Comparison of ENCODE assay signal across 8 cellular contexts in the genomic region with DNA sequence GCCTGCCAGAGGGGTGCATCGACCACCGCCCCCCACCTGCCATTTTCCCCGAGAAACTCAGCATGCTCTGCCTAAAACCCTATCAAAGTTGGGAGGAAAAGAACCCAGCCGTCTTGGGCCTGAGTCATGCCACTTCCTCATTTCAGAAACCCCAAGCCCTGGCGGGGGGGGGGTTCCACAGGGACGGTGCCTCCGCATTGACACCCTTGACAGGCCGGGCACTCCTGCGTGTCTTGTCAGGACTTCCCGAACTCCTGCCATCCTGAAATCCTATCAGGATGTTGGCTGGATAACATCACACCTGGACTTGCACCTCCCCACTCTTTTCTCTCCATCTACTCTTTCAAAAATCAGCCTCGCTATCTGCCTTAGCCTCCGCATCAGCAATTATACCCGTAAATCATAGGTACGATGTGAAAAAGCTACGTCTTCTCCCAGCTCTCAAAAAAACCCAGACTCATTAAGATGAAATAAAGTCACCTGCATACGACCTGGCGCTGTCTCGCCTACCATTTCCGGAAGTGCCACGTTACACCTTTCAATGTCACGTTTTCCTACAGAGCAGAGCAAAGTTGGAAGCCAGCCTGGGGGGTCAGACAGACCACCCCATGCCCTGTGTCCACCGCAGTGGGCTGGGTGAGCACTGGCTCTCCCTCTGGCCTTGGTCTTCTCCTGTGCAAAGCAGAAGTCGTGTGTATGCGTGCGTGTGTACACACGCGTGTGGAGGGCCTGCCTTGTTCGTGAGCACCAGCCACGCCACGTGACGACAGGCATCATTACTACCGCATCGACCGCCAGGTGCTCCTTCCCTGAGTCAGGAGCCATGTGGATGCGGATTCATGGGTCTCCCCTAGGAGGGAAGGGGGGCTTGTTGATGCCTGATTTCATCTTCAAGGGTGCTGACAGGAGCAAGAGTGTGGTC.
DNase-seq lines count a peak whose midpoint lies in the region; ATAC-seq and TF ChIP-seq lines count a peak whose summit lies in the region.

No MANE protein-coding gene starts in this region.

- no peak overlapping the region for H3K4me3 ChIP-seq in GM12865 (ENCODE audit: low read depth, low read length)
- no peak overlapping the region for H3K4me3 ChIP-seq in RWPE2 (ENCODE audit: severe bottlenecking)

- H3K27ac Mint-ChIP-seq in activated naive CD4-positive, alpha-beta T cell treated with anti-CD3 and anti-CD28 coated beads, Interleukin-2, amount 10 ng/mL, durations not matched to agents 7 days and 5 days: peak overlapping the region; percentile 72

- TF ChIP-seq CTCF in GM12865 (IDR thresholded peaks at IDR 0.05; ENCODE audit: insufficient read depth, low read depth, low read length, missing control alignments) (no peak), RWPE2 (IDR thresholded peaks at IDR 0.05; ENCODE audit: poor library complexity, severe bottlenecking) (no peak)

- no peaks in the 10 kb centered on the region for H3K9me3 ChIP-seq in RWPE2 (ENCODE audit: severe bottlenecking)

- no peak overlapping the region for H3K4me3 Mint-ChIP-seq in activated naive CD4-positive, alpha-beta T cell treated with anti-CD3 and anti-CD28 coated beads, Interleukin-2, amount 10 ng/mL, durations not matched to agents 7 days and 5 days

- DNase-seq in GM12865 (ENCODE audit: low read depth): peak; percentile 71
- peak; percentile 89 for DNase-seq in RWPE2 (ENCODE audit: low spot score)
- peak; percentile 60 for DNase-seq in activated naive CD4-positive, alpha-beta T cell treated with anti-CD3 and anti-CD28 coated beads, Interleukin-2, amount 10 ng/mL, durations not matched to agents 7 days and 5 days
- peak; percentile 72 for DNase-seq in hepatic stellate cell (ENCODE audit: low spot score)
- peak; percentile 56 to 63 for DNase-seq in stimulated activated CD4-positive, alpha-beta T cell treated with anti-CD3 and anti-CD28 coated beads, Interleukin-2, amount 100 ng/mL, for 24 hours

- peaks cover 27% of the 10 kb centered on the region for H3K36me3 ChIP-seq in RWPE2 (ENCODE audit: low read depth)

- H3K27me3 Mint-ChIP-seq in activated naive CD4-positive, alpha-beta T cell treated with anti-CD3 and anti-CD28 coated beads, Interleukin-2, amount 10 ng/mL, durations not matched to agents 7 days and 5 days: peaks cover 4% of the 10 kb centered on the region

- H3K27me3 ChIP-seq in RWPE2 (ENCODE audit: insufficient read depth, poor library complexity, severe bottlenecking): no peaks in the 10 kb centered on the region

- H3K27ac ChIP-seq in RWPE2 (ENCODE audit: poor library complexity, severe bottlenecking): peak overlapping the region; percentile 99

- H3K9me3 Mint-ChIP-seq in activated naive CD4-positive, alpha-beta T cell treated with anti-CD3 and anti-CD28 coated beads, Interleukin-2, amount 10 ng/mL, durations not matched to agents 7 days and 5 days: no peaks in the 10 kb centered on the region

- H3K4me1 ChIP-seq in RWPE2 (ENCODE audit: insufficient read depth, poor library complexity, severe bottlenecking): peaks cover 50% of the 10 kb centered on the region

- peak; percentile 56 for ATAC-seq in HG02798 (IDR thresholded peaks at IDR 0.05; ENCODE audit: poor library complexity, unreplicated experiment)
- peak; percentile 26 for ATAC-seq in RWPE2 (ENCODE audit: low read depth)
- ATAC-seq in GM19324 (IDR thresholded peaks at IDR 0.05; ENCODE audit: low FRiP score, unreplicated experiment): no peak
- no peak for ATAC-seq in GM18520 (IDR thresholded peaks at IDR 0.05; ENCODE audit: unreplicated experiment)

- peaks cover 36% of the 10 kb centered on the region for H3K4me1 Mint-ChIP-seq in activated naive CD4-positive, alpha-beta T cell treated with anti-CD3 and anti-CD28 coated beads, Interleukin-2, amount 10 ng/mL, durations not matched to agents 7 days and 5 days

- CTCF ChIA-PET in activated naive CD4-positive, alpha-beta T cell treated with anti-CD3 and anti-CD28 coated beads, Interleukin-2, amount 10 ng/mL, durations not matched to agents 7 days and 5 days (lab: Charles Lee): no interaction called here

- H3K36me3 Mint-ChIP-seq in activated naive CD4-positive, alpha-beta T cell treated with anti-CD3 and anti-CD28 coated beads, Interleukin-2, amount 10 ng/mL, durations not matched to agents 7 days and 5 days: peaks cover 9% of the 10 kb centered on the region

Comparison
In these comparisons a context has a peak if more than half of its experiments do, and no peak if none do; other contexts are left out.
1. ATAC-seq: peak in HG02798 (single experiment) and RWPE2 (single experiment); none in GM19324 (single experiment) and GM18520 (single experiment).
2. Peak in every context shown above with its lines, with median percentiles within 50 percentile points of each other: DNase-seq.